In the genomic region with DNA sequence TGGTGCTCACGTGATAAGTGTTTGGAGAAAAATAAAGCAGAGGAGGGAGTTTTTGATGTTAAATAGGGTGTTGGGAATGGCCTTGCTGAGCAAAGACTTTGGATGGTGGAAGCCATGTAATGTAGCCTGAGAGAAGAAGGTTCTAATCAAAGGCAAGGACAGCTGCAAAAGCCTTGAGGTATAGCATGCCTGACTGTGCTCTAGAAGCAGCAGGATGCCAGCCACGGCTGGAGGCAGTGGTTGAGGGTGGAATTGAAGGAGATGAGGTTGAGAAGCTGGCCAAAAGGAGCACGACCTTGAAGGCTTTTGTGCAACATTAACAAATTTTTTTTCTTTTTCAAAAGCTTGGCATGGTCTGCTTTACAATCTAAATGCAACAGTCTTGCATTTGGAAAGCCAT, we compare ENCODE assay signal across 22 cellular contexts. TPM values are rescaled to one million over a fixed set of nuclear protein-coding genes. Genes with fewer than 3 reads are reported as not detected.
"Had no signal": no experiment of that assay in that cellular context is flagged by ENCODE, and none has a peak within 500 bp of the region (broad histone marks: within the 10 kb centered on the region; RNA-seq: fewer than 3 reads in every experiment).

No MANE protein-coding gene starts in this region.

- H3K4me3 Mint-ChIP-seq: activated B cell treated with CpG ODN at 0.5 μM for 24 hours; activated CD8-positive, alpha-beta T cell treated with anti-CD3 and anti-CD28 coated beads for 36 hours; activated T-cell treated with anti-CD3 and anti-CD28 coated beads, Interleukin-2, amount 50 U/mL, for 72 hours; dendritic cell treated with granulocyte-macrophage colony-stimulating factor and Interleukin-4, amounts not matched to agents 40 ng/mL and 50 ng/mL, for 4 days; endodermal cell; immature natural killer cell; mesothelial cell of epicardium; naive thymus-derived CD4-positive, alpha-beta T cell; type B pancreatic cell had no signal

- H3K9me3 Mint-ChIP-seq: activated B cell treated with CpG ODN at 0.5 μM for 24 hours; activated CD8-positive, alpha-beta T cell treated with anti-CD3 and anti-CD28 coated beads for 36 hours; activated naive CD4-positive, alpha-beta T cell treated with anti-CD3 and anti-CD28 coated beads, Interleukin-2, amount 50 U/mL, for 72 hours; activated T-cell treated with anti-CD3 and anti-CD28 coated beads, Interleukin-2, amount 50 U/mL, for 72 hours; dendritic cell treated with granulocyte-macrophage colony-stimulating factor and Interleukin-4, amounts not matched to agents 40 ng/mL and 50 ng/mL, for 4 days; endodermal cell; mesothelial cell of epicardium; naive thymus-derived CD4-positive, alpha-beta T cell; type B pancreatic cell had no signal

- DNase-seq: activated B cell treated with CpG ODN at 0.5 μM for 24 hours; activated CD4-positive, alpha-beta T cell treated with anti-CD3 and anti-CD28 coated beads, Interleukin-2, amount 50 U/mL, for 1 hour; activated naive CD4-positive, alpha-beta T cell; central memory CD4-positive, alpha-beta T cell; endodermal cell; kidney; left colon; naive thymus-derived CD4-positive, alpha-beta T cell; posterior cingulate gyrus; right cardiac atrium; spleen; stimulated activated naive CD4-positive, alpha-beta T cell treated with Interleukin-2 at 50 U/mL for 16 hours; uterus had no signal

- ATAC-seq: esophagus mucosa, left colon, right cardiac atrium had no signal

- H3K36me3 Mint-ChIP-seq: activated naive CD4-positive, alpha-beta T cell treated with anti-CD3 and anti-CD28 coated beads, Interleukin-2, amount 50 U/mL, for 72 hours; immature natural killer cell; mesothelial cell of epicardium; naive thymus-derived CD4-positive, alpha-beta T cell; type B pancreatic cell had no signal

- H3K4me1 Mint-ChIP-seq: activated B cell treated with CpG ODN at 0.5 μM for 24 hours had no signal

- H3K36me3 ChIP-seq: breast epithelium, spleen, uterus had no signal

- H3K27me3 ChIP-seq: breast epithelium, spleen, uterus had no signal

- H3K9me3 ChIP-seq: breast epithelium, spleen, uterus had no signal

- H3K4me1 ChIP-seq: breast epithelium, spleen, uterus had no signal

- H3K27ac Mint-ChIP-seq: activated B cell treated with CpG ODN at 0.5 μM for 24 hours; activated CD8-positive, alpha-beta T cell treated with anti-CD3 and anti-CD28 coated beads for 36 hours; activated naive CD4-positive, alpha-beta T cell treated with anti-CD3 and anti-CD28 coated beads, Interleukin-2, amount 50 U/mL, for 72 hours; activated T-cell treated with anti-CD3 and anti-CD28 coated beads, Interleukin-2, amount 50 U/mL, for 72 hours; dendritic cell treated with granulocyte-macrophage colony-stimulating factor and Interleukin-4, amounts not matched to agents 40 ng/mL and 50 ng/mL, for 4 days; immature natural killer cell; mesothelial cell of epicardium; naive thymus-derived CD4-positive, alpha-beta T cell; type B pancreatic cell had no signal

- H3K4me3 ChIP-seq: breast epithelium, spleen, uterus had no signal

- H3K27ac ChIP-seq: breast epithelium, spleen had no signal

- H3K27me3 Mint-ChIP-seq: activated B cell treated with CpG ODN at 0.5 μM for 24 hours; activated CD8-positive, alpha-beta T cell treated with anti-CD3 and anti-CD28 coated beads for 36 hours; dendritic cell treated with granulocyte-macrophage colony-stimulating factor and Interleukin-4, amounts not matched to agents 40 ng/mL and 50 ng/mL, for 4 days; type B pancreatic cell had no signal

RNA-seq across cellular contexts. Expression of a gene that starts 42.3 kb away (rescaled TPM):
- total RNA-seq: naive thymus-derived CD4-positive, alpha-beta T cell had no signal
